16 cellular contexts compared by ENCODE assay signal in genomic region chr12:24751181-24751580, GRCh38.
DNase-seq lines count a peak whose midpoint lies in the region; ATAC-seq and TF ChIP-seq lines count a peak whose summit lies in the region.
"Had no signal": no experiment of that assay in that cellular context is flagged by ENCODE, and none has a peak within 500 bp of the region (broad histone marks: within the 10 kb centered on the region; RNA-seq: fewer than 3 reads in every experiment).

No MANE protein-coding gene starts in this region.

- H3K27ac ChIP-seq in SJSA1 = peak overlapping the region; percentile 52
- H3K27ac ChIP-seq in CD4-positive, alpha-beta T cell (ENCODE audit: low read depth, low read length) = no peak overlapping the region
- H3K27ac ChIP-seq: KMS-11 had no signal

- peaks cover 48% of the 10 kb centered on the region for H3K4me1 ChIP-seq in SJSA1 (replicated peaks)

- no peaks in the 10 kb centered on the region for H3K36me3 Mint-ChIP-seq in activated T-cell treated with anti-CD3 and anti-CD28 coated beads, Interleukin-2, amount 50 U/mL, for 72 hours (ENCODE audit: insufficient read depth in 2 of 2)
- H3K36me3 Mint-ChIP-seq in activated T-cell treated with anti-CD3 and anti-CD28 coated beads, Interleukin-2, amount 50 U/mL, for 4 hours (ENCODE audit: insufficient read depth) = no peaks in the 10 kb centered on the region
- H3K36me3 Mint-ChIP-seq in CD4-positive, alpha-beta T cell (ENCODE audit: low read depth) = no peaks in the 10 kb centered on the region
- H3K36me3 Mint-ChIP-seq: CD4-positive, CD25-positive, alpha-beta regulatory T cell had no signal

- peak overlapping the region; percentile 27 for H3K27ac Mint-ChIP-seq in activated T-cell treated with anti-CD3 and anti-CD28 coated beads, Interleukin-2, amount 50 U/mL, for 72 hours
- no peak overlapping the region for H3K27ac Mint-ChIP-seq in CD4-positive, alpha-beta T cell
- H3K27ac Mint-ChIP-seq: CD4-positive, CD25-positive, alpha-beta regulatory T cell; HFFc6 had no signal

- peaks cover 47% of the 10 kb centered on the region for H3K4me1 Mint-ChIP-seq in activated T-cell treated with anti-CD3 and anti-CD28 coated beads, Interleukin-2, amount 50 U/mL, for 72 hours (ENCODE audit: low read depth)
- peaks cover 5% of the 10 kb centered on the region for H3K4me1 Mint-ChIP-seq in activated T-cell treated with anti-CD3 and anti-CD28 coated beads, Interleukin-2, amount 50 U/mL, for 4 hours (ENCODE audit: low read depth)
- H3K4me1 Mint-ChIP-seq in CD4-positive, alpha-beta T cell (ENCODE audit: low read depth) = no peaks in the 10 kb centered on the region
- H3K4me1 Mint-ChIP-seq: CD4-positive, CD25-positive, alpha-beta regulatory T cell had no signal

- peak overlapping the region in 1 of 2 donors; percentile 43 for H3K4me3 Mint-ChIP-seq in activated T-cell treated with anti-CD3 and anti-CD28 coated beads, Interleukin-2, amount 50 U/mL, for 72 hours
- H3K4me3 Mint-ChIP-seq in activated T-cell treated with anti-CD3 and anti-CD28 coated beads, Interleukin-2, amount 50 U/mL, for 4 hours = no peak overlapping the region
- no peak overlapping the region for H3K4me3 Mint-ChIP-seq in CD4-positive, alpha-beta T cell
- H3K4me3 Mint-ChIP-seq: CD4-positive, CD25-positive, alpha-beta regulatory T cell; HFFc6 had no signal

- no peak for TF ChIP-seq CTCF in fibroblast of villous mesenchyme (IDR thresholded peaks at IDR 0.05; ENCODE audit: insufficient read depth, low read depth, low read length)
- no peak for TF ChIP-seq CTCF in CD4-positive, alpha-beta T cell (IDR thresholded peaks at IDR 0.05)

- H3K4me3 ChIP-seq in SJSA1 (no peak overlapping the region), fibroblast of villous mesenchyme (ENCODE audit: low read depth, low read length) (no peak overlapping the region)

- no peaks in the 10 kb centered on the region for H3K27me3 ChIP-seq in SJSA1 (replicated peaks)
- peaks cover 7% of the 10 kb centered on the region for H3K27me3 ChIP-seq in CD4-positive, alpha-beta T cell (ENCODE audit: control insufficient read depth, insufficient read depth, low read length)

- peaks cover 27% of the 10 kb centered on the region for H3K27me3 Mint-ChIP-seq in activated T-cell treated with anti-CD3 and anti-CD28 coated beads, Interleukin-2, amount 50 U/mL, for 72 hours (ENCODE audit: low read depth)
- peaks cover 9% of the 10 kb centered on the region for H3K27me3 Mint-ChIP-seq in activated T-cell treated with anti-CD3 and anti-CD28 coated beads, Interleukin-2, amount 50 U/mL, for 4 hours (ENCODE audit: low read depth)
- no peaks in the 10 kb centered on the region for H3K27me3 Mint-ChIP-seq in CD4-positive, alpha-beta T cell

- peaks cover 0 to 2% of the 10 kb centered on the region in 2 donors for H3K9me3 Mint-ChIP-seq in activated T-cell treated with anti-CD3 and anti-CD28 coated beads, Interleukin-2, amount 50 U/mL, for 72 hours
- no peaks in the 10 kb centered on the region for H3K9me3 Mint-ChIP-seq in activated T-cell treated with anti-CD3 and anti-CD28 coated beads, Interleukin-2, amount 50 U/mL, for 4 hours
- no peaks in the 10 kb centered on the region for H3K9me3 Mint-ChIP-seq in CD4-positive, alpha-beta T cell
- H3K9me3 Mint-ChIP-seq: CD4-positive, CD25-positive, alpha-beta regulatory T cell; HFFc6 had no signal

- CTCF ChIA-PET in CD4-positive, alpha-beta T cell (lab: Charles Lee) = no interaction called here

- no peak for DNase-seq in activated T-cell treated with anti-CD3 and anti-CD28 coated beads, Interleukin-2, amount 50 U/mL, for 72 hours
- no peak for DNase-seq in activated T-cell treated with anti-CD3 and anti-CD28 coated beads, Interleukin-2, amount 50 U/mL, for 4 hours
- DNase-seq in SJSA1 (ENCODE audit: low read depth in 1 of 2, low spot score in 2 of 2) (peak in 1 of 2 experiments; percentile 28), fibroblast of villous mesenchyme (ENCODE audit: low read depth) (peak; percentile 13)
- DNase-seq in CD4-positive, alpha-beta T cell = no peak
- no peak for DNase-seq in activated CD8-positive, alpha-beta memory T cell treated with anti-CD3 and anti-CD28 coated beads, Interleukin-2, amount 50 U/mL, for 48 hours
- DNase-seq: ACHN; CD4-positive, CD25-positive, alpha-beta regulatory T cell; DND-41; HFFc6; MM.1S; NCI-H1105; NCI-H187; SIG-M5 had no signal

- intact Hi-C loops in CD4-positive, alpha-beta T cell (cut with DNase I, micrococcal nuclease) = no loop called here

- H3K36me3 ChIP-seq in SJSA1 = no peaks in the 10 kb centered on the region

- ATAC-seq in activated T-cell treated with anti-CD3 and anti-CD28 coated beads, Interleukin-2, amount 50 U/mL, for 72 hours (replicated peaks in 1 of 2) = no peak
- no peak for ATAC-seq in activated T-cell treated with anti-CD3 and anti-CD28 coated beads, Interleukin-2, amount 50 U/mL, for 4 hours
- no peak for ATAC-seq in CD4-positive, alpha-beta T cell (ENCODE audit: poor library complexity)
- no peak for ATAC-seq in HG03520 (IDR thresholded peaks at IDR 0.05; ENCODE audit: unreplicated experiment)

- POLR2A ChIA-PET in CD4-positive, alpha-beta T cell (lab: Charles Lee) = no interaction called here

- no peaks in the 10 kb centered on the region for H3K9me3 ChIP-seq in SJSA1 (replicated peaks)
- H3K9me3 ChIP-seq in CD4-positive, alpha-beta T cell (ENCODE audit: control insufficient read depth, low read length) = no peaks in the 10 kb centered on the region
